In genomic region chr3:179591313-179591712, GRCh38 we compare ENCODE assay signal across 13 cellular contexts.
"Had no signal": no experiment of that assay in that cellular context is flagged by ENCODE, and none has a peak within 500 bp of the region (broad histone marks: within the 10 kb centered on the region; RNA-seq: fewer than 3 reads in every experiment).

No MANE protein-coding gene starts in this region.

- DNase-seq: activated CD4-positive, alpha-beta T cell treated with anti-CD3 and anti-CD28 coated beads, Interleukin-2, amount 50 U/mL, for 4 hours; hippocampal formation; mesenchymal stem cell; naive thymus-derived CD8-positive, alpha-beta T cell; T-helper 9 cell had no signal

- H3K27me3 Mint-ChIP-seq: naive thymus-derived CD8-positive, alpha-beta T cell had no signal

- H3K4me3 ChIP-seq: ascending aorta, cardiac muscle cell, coronary artery, esophagus muscularis mucosa, thoracic aorta had no signal

- H3K27ac ChIP-seq: ascending aorta, cardiac muscle cell, neutrophil, thoracic aorta had no signal

- H3K9me3 ChIP-seq: ascending aorta, esophagus muscularis mucosa, neutrophil, thoracic aorta had no signal

- H3K4me3 Mint-ChIP-seq: naive thymus-derived CD8-positive, alpha-beta T cell; stimulated activated effector memory CD8-positive, alpha-beta T cell treated with anti-CD3 and anti-CD28 coated beads, Interleukin-12 subunit alpha, Interleukin-12 subunit beta, amount 100 ng/mL, for 72 hours had no signal

- H3K4me1 Mint-ChIP-seq: stimulated activated effector memory CD8-positive, alpha-beta T cell treated with anti-CD3 and anti-CD28 coated beads, Interleukin-12 subunit alpha, Interleukin-12 subunit beta, amount 100 ng/mL, for 72 hours had no signal

- H3K9me3 Mint-ChIP-seq: naive thymus-derived CD8-positive, alpha-beta T cell; stimulated activated effector memory CD8-positive, alpha-beta T cell treated with anti-CD3 and anti-CD28 coated beads, Interleukin-12 subunit alpha, Interleukin-12 subunit beta, amount 100 ng/mL, for 72 hours had no signal

- ATAC-seq: activated CD4-positive, CD25-positive, alpha-beta regulatory T cell treated with anti-CD3 and anti-CD28 coated beads, Interleukin-2, amount 50 U/mL, for 24 hours; naive thymus-derived CD8-positive, alpha-beta T cell; stimulated activated effector memory CD8-positive, alpha-beta T cell treated with anti-CD3 and anti-CD28 coated beads, Interleukin-12 subunit alpha, Interleukin-12 subunit beta, amount 100 ng/mL, for 72 hours had no signal

- H3K27ac Mint-ChIP-seq: stimulated activated effector memory CD8-positive, alpha-beta T cell treated with anti-CD3 and anti-CD28 coated beads, Interleukin-12 subunit alpha, Interleukin-12 subunit beta, amount 100 ng/mL, for 72 hours had no signal
